Comparison of ENCODE assay signal across 5 cellular contexts in genomic region chr3:32274306-32274705, GRCh38. TPM values are rescaled to one million over a fixed set of nuclear protein-coding genes. Genes with fewer than 3 reads are reported as not detected.
"Had no signal": no experiment of that assay in that cellular context is flagged by ENCODE, and none has a peak within 500 bp of the region (broad histone marks: within the 10 kb centered on the region; RNA-seq: fewer than 3 reads in every experiment).

No MANE protein-coding gene starts in this region.

- ATAC-seq: GM23338, K562 had no signal

- H3K27ac Mint-ChIP-seq: GM23338, H9 had no signal

- H3K9me3 Mint-ChIP-seq: GM23338, H9 had no signal

- DNase-seq: H9, HCEC 1CT, IMR-90 had no signal

- H3K4me3 ChIP-seq: GM23338, K562 had no signal

- H3K4me2 ChIP-seq: GM23338 had no signal

- H3K4me3 Mint-ChIP-seq: GM23338, H9 had no signal

RNA-seq across cellular contexts. Expression of gene CMTM8, which starts 35.8 kb away (rescaled TPM):
- total RNA-seq: IMR-90, K562 had no signal
